ENCODE assay signal across 14 cellular contexts in genomic region chr17:80396680-80397387, GRCh38. TPM values are rescaled to one million over a fixed set of nuclear protein-coding genes. Genes with fewer than 3 reads are reported as not detected.
A peak's percentile ranks its signal among the peaks of the same experiment; 100 is the strongest.
DNase-seq lines count a peak whose midpoint lies in the region; ATAC-seq, FAIRE-seq and TF ChIP-seq lines count a peak whose summit lies in the region.
"Had no signal": no experiment of that assay in that cellular context is flagged by ENCODE, and none has a peak within 500 bp of the region (broad histone marks: within the 10 kb centered on the region; RNA-seq: fewer than 3 reads in every experiment).

No MANE protein-coding gene starts in this region.

- no peak overlapping the region for H4K5ac ChIP-seq in H1 (ENCODE audit: insufficient read length, low read depth, low read length)

- TF ChIP-seq RAD21 in H1 (IDR thresholded peaks at IDR 0.05 in 1 of 2, conservative IDR thresholded peaks at IDR 0.05 in 1 of 2; ENCODE audit: low read depth in 2 of 2, low read length in 2 of 2), result no peak

- no peak overlapping the region for H2BK5ac ChIP-seq in H1 (ENCODE audit: low read depth, low read length)

- TF ChIP-seq POLR2A in H1 (IDR thresholded peaks at IDR 0.05; ENCODE audit: control extremely low read depth in 1 of 2, low read depth in 2 of 2, low read length in 2 of 2) (no peak), suprapubic skin (IDR thresholded peaks at IDR 0.05) (no peak)

- POLR2A ChIA-PET in H1 (lab: Charles Lee; ENCODE audit: partially characterized antibody), result interaction anchor here (0.6 to 1.3 kb wide), 3 partner anchors 50 to 674 kb away, joined by 3 read pairs; no protein-coding TSS in a partner anchor

- H2AFZ ChIP-seq in H1 (ENCODE audit: low read length), result no peak overlapping the region

- no peaks in the 10 kb centered on the region for H3K79me2 ChIP-seq in H1 (ENCODE audit: control insufficient read depth in 1 of 2, insufficient read depth in 2 of 2, low read length in 2 of 2)

- H3K9ac ChIP-seq in H1 (replicated peaks in 1 of 4; ENCODE audit: extremely low read depth in 1 of 4, low read depth in 3 of 4, low read length in 3 of 4), result no peak overlapping the region; a peak in 1 of 7 replicates

- no peak overlapping the region for H3K4me3 Mint-ChIP-seq in activated CD8-positive, alpha-beta memory T cell treated with anti-CD3 and anti-CD28 coated beads, Interleukin-2, amount 10 ng/mL, durations not matched to agents 7 days and 5 days
- no peak overlapping the region for H3K4me3 Mint-ChIP-seq in T-helper 17 cell
- H3K4me3 Mint-ChIP-seq in stimulated activated naive B cell treated with anti-CD40 and anti-IgM and Interleukin-4, amounts not matched to agents 10 μg/mL and 1 μg/mL and 100 μg/mL, for 72 hours, result no peak overlapping the region

- no peaks in the 10 kb centered on the region for H3K23me2 ChIP-seq in H1 (ENCODE audit: low read depth, low read length)

- H3K4me3 ChIP-seq in H1 (ENCODE audit: extremely low read depth in 1 of 4, insufficient read depth in 2 of 4, low read depth in 3 of 4, low read length in 4 of 4), result no peak overlapping the region
- H3K4me3 ChIP-seq in suprapubic skin, result no peak overlapping the region
- H3K4me3 ChIP-seq: SK-N-MC had no signal

- no peak overlapping the region for H3K4me2 ChIP-seq in H1 (ENCODE audit: insufficient read depth in 1 of 2, low read depth in 2 of 2, low read length in 2 of 2)

- no peak overlapping the region for H3K56ac ChIP-seq in H1 (replicated peaks; ENCODE audit: insufficient read length, low read depth, low read length)

- H3K27me3 ChIP-seq in H1 (replicated peaks in 1 of 4; ENCODE audit: control insufficient read depth in 3 of 4, extremely low read depth in 1 of 4, insufficient read depth in 3 of 4, low read length in 3 of 4) (no peaks in the 10 kb centered on the region), suprapubic skin (no peaks in the 10 kb centered on the region)

- H2BK20ac ChIP-seq in H1 (ENCODE audit: low read length), result no peak overlapping the region

- H3K36me3 ChIP-seq in H1 (ENCODE audit: control insufficient read depth in 2 of 4, insufficient read depth in 4 of 4, low read length in 3 of 4), result peaks cover 0 to 13% (median 0%) of the 10 kb centered on the region in 4 experiments; a peak in 2 of 8 replicates
- peaks cover 30% of the 10 kb centered on the region for H3K36me3 ChIP-seq in suprapubic skin

- H3K27me3 Mint-ChIP-seq in activated CD8-positive, alpha-beta memory T cell treated with anti-CD3 and anti-CD28 coated beads, Interleukin-2, amount 10 ng/mL, durations not matched to agents 7 days and 5 days, result no peaks in the 10 kb centered on the region
- H3K27me3 Mint-ChIP-seq in T-helper 17 cell, result no peaks in the 10 kb centered on the region
- no peaks in the 10 kb centered on the region for H3K27me3 Mint-ChIP-seq in stimulated activated naive B cell treated with anti-CD40 and anti-IgM and Interleukin-4, amounts not matched to agents 10 μg/mL and 1 μg/mL and 100 μg/mL, for 72 hours

- H3K4me1 ChIP-seq in H1 (replicated peaks in 1 of 4; ENCODE audit: control insufficient read depth in 3 of 4, insufficient read depth in 4 of 4, low read length in 3 of 4) (peaks cover 0 to 12% (median 3%) of the 10 kb centered on the region in 4 experiments; a peak in 4 of 7 replicates), suprapubic skin (peaks cover 7% of the 10 kb centered on the region)

- no peaks in the 10 kb centered on the region for H3K79me1 ChIP-seq in H1 (ENCODE audit: low read depth, low read length)

- H3K18ac ChIP-seq in H1 (ENCODE audit: extremely low read depth, low read length), result 0 out of 2 replicates have a peak overlapping the region, but pooled peaks have one; percentile 6

- H4K91ac ChIP-seq in H1 (replicated peaks; ENCODE audit: insufficient read length, low read length), result no peak overlapping the region

- H2AK5ac ChIP-seq in H1 (ENCODE audit: low read depth, low read length), result no peak overlapping the region

- peak; percentile 43 for ATAC-seq in activated CD8-positive, alpha-beta memory T cell treated with anti-CD3 and anti-CD28 coated beads, Interleukin-2, amount 10 ng/mL, durations not matched to agents 7 days and 5 days
- ATAC-seq in T-helper 17 cell (no peak), HG02763 (IDR thresholded peaks at IDR 0.05; ENCODE audit: unreplicated experiment) (no peak), HG02571 (IDR thresholded peaks at IDR 0.05; ENCODE audit: unreplicated experiment) (no peak)
- ATAC-seq in stimulated activated naive B cell treated with anti-CD40 and anti-IgM and Interleukin-4, amounts not matched to agents 10 μg/mL and 1 μg/mL and 100 μg/mL, for 72 hours (replicated peaks), result peak in 1 of 2 donors; percentile 48

- no peak overlapping the region for H3K23ac ChIP-seq in H1 (ENCODE audit: insufficient read length)

- H4K8ac ChIP-seq in H1 (ENCODE audit: extremely low read depth, insufficient read depth, low read length), result peak overlapping the region; percentile 1; the same call in 1 of the 2 replicates

- H2BK120ac ChIP-seq in H1 (replicated peaks; ENCODE audit: low read depth, low read length), result no peak overlapping the region

- H2BK15ac ChIP-seq in H1 (ENCODE audit: low read length), result no peak overlapping the region

- H3K27ac Mint-ChIP-seq in activated CD8-positive, alpha-beta memory T cell treated with anti-CD3 and anti-CD28 coated beads, Interleukin-2, amount 10 ng/mL, durations not matched to agents 7 days and 5 days, result peak overlapping the region; percentile 41
- peak overlapping the region; percentile 77 for H3K27ac Mint-ChIP-seq in T-helper 17 cell
- H3K27ac Mint-ChIP-seq in stimulated activated naive B cell treated with anti-CD40 and anti-IgM and Interleukin-4, amounts not matched to agents 10 μg/mL and 1 μg/mL and 100 μg/mL, for 72 hours, result peak overlapping the region; percentile 27

- peaks cover 13% of the 10 kb centered on the region for H3K4me1 Mint-ChIP-seq in activated CD8-positive, alpha-beta memory T cell treated with anti-CD3 and anti-CD28 coated beads, Interleukin-2, amount 10 ng/mL, durations not matched to agents 7 days and 5 days
- H3K4me1 Mint-ChIP-seq in T-helper 17 cell, result peaks cover 17% of the 10 kb centered on the region
- peaks cover 11 to 33% of the 10 kb centered on the region in 2 donors for H3K4me1 Mint-ChIP-seq in stimulated activated naive B cell treated with anti-CD40 and anti-IgM and Interleukin-4, amounts not matched to agents 10 μg/mL and 1 μg/mL and 100 μg/mL, for 72 hours

- WGBS in H1 (ENCODE audit: extremely low coverage in 1 of 2, insufficient coverage in 1 of 2, insufficient read length in 1 of 2, insufficient replicate concordance in 2 of 2, low coverage in 1 of 2, low lambda C conversion rate in 2 of 2, missing lambda C conversion rate in 1 of 2), 2 experiments, result 85% methylated on average over 10 of the region's 11 CpGs; no CpG with 5 or more reads in 1 of the 2 experiments
- 79% methylated on average over 11 of the region's 11 CpGs for WGBS in suprapubic skin

- no peaks in the 10 kb centered on the region for H3K9me3 ChIP-seq in T-helper 17 cell (ENCODE audit: control insufficient read depth, low read length, poor library complexity, severe bottlenecking)
- no peaks in the 10 kb centered on the region for H3K9me3 ChIP-seq in H1 (ENCODE audit: insufficient read depth in 2 of 2, low read depth in 1 of 2, low read length in 1 of 2)
- no peaks in the 10 kb centered on the region for H3K9me3 ChIP-seq in suprapubic skin

- no peak for TF ChIP-seq EP300 in H1 (IDR thresholded peaks at IDR 0.05; ENCODE audit: borderline replicate concordance in 1 of 2, low read depth in 2 of 2, low read length in 2 of 2)
- TF ChIP-seq EP300 in suprapubic skin (IDR thresholded peaks at IDR 0.05), result no peak

- H3K27ac ChIP-seq in H1 (ENCODE audit: low read depth, low read length) (no peak overlapping the region), suprapubic skin (no peak overlapping the region)
- H3K27ac ChIP-seq: SK-N-MC had no signal

- no peak for TF ChIP-seq CTCF in H1 (IDR thresholded peaks at IDR 0.05; ENCODE audit: control extremely low read depth in 1 of 3, insufficient read depth in 1 of 3, low read depth in 1 of 3, low read length in 3 of 3)
- TF ChIP-seq CTCF in suprapubic skin (IDR thresholded peaks at IDR 0.05), result no peak

- H3K36me3 Mint-ChIP-seq in activated CD8-positive, alpha-beta memory T cell treated with anti-CD3 and anti-CD28 coated beads, Interleukin-2, amount 10 ng/mL, durations not matched to agents 7 days and 5 days, result peaks cover 34% of the 10 kb centered on the region
- H3K36me3 Mint-ChIP-seq in T-helper 17 cell (ENCODE audit: low read depth), result peaks cover 7% of the 10 kb centered on the region
- H3K36me3 Mint-ChIP-seq in stimulated activated naive B cell treated with anti-CD40 and anti-IgM and Interleukin-4, amounts not matched to agents 10 μg/mL and 1 μg/mL and 100 μg/mL, for 72 hours, result peaks cover 11 to 15% of the 10 kb centered on the region in 2 donors

- no peak for DNase-seq in activated CD8-positive, alpha-beta memory T cell treated with anti-CD3 and anti-CD28 coated beads, Interleukin-2, amount 10 ng/mL, durations not matched to agents 7 days and 5 days
- no peak for DNase-seq in activated CD8-positive, alpha-beta memory T cell treated with anti-CD3 and anti-CD28 coated beads, Interleukin-2, amount 50 U/mL, for 48 hours
- DNase-seq in T-helper 17 cell, result no peak
- DNase-seq in H1 (ENCODE audit: low read depth in 1 of 2, low spot score in 2 of 2), result no peak
- DNase-seq in stimulated activated naive B cell treated with anti-CD40 and anti-IgM and Interleukin-4, amounts not matched to agents 10 μg/mL and 1 μg/mL and 100 μg/mL, for 72 hours, result no peak
- DNase-seq in suprapubic skin (ENCODE audit: low spot score in 2 of 2), result no peak
- DNase-seq: hippocampal formation, left cardiac atrium, NCI-H510A had no signal

- no peak overlapping the region for H2BK12ac ChIP-seq in H1 (ENCODE audit: low read depth, low read length)

- CTCF ChIA-PET in activated CD8-positive, alpha-beta memory T cell treated with anti-CD3 and anti-CD28 coated beads, Interleukin-2, amount 10 ng/mL, durations not matched to agents 7 days and 5 days (lab: Charles Lee), result no interaction called here
- CTCF ChIA-PET in H1 (lab: Charles Lee; ENCODE audit: partially characterized antibody), result interaction anchor here (0.6 to 1.2 kb wide), 5 partner anchors 12 to 237 kb away, joined by 3 to 4 read pairs (median 3); no protein-coding TSS in a partner anchor

- H3K9me3 Mint-ChIP-seq in activated CD8-positive, alpha-beta memory T cell treated with anti-CD3 and anti-CD28 coated beads, Interleukin-2, amount 10 ng/mL, durations not matched to agents 7 days and 5 days (ENCODE audit: low read depth), result no peaks in the 10 kb centered on the region
- H3K9me3 Mint-ChIP-seq in stimulated activated naive B cell treated with anti-CD40 and anti-IgM and Interleukin-4, amounts not matched to agents 10 μg/mL and 1 μg/mL and 100 μg/mL, for 72 hours, result no peaks in the 10 kb centered on the region

- no peak for FAIRE-seq in H1 (lab: Jason Lieb, UNC)
- FAIRE-seq: astrocyte, GM19239 had no signal

- peaks cover 2 to 3% of the 10 kb centered on the region in 2 experiments for H4K20me1 ChIP-seq in H1 (replicated peaks in 1 of 2; ENCODE audit: control insufficient read depth in 1 of 2, insufficient read depth in 2 of 2, low read length in 2 of 2)

- H3K14ac ChIP-seq in H1 (ENCODE audit: insufficient read length), result no peak overlapping the region

- H3K4ac ChIP-seq in H1 (replicated peaks; ENCODE audit: insufficient read length, low read depth, low read length), result no peak overlapping the region

RNA-seq across cellular contexts. Expression of gene ENDOV, which starts 18.1 kb away (rescaled TPM):
- 10 to 100 TPM; 15.1 to 18.4 TPM for total RNA-seq in activated CD8-positive, alpha-beta memory T cell treated with anti-CD3 and anti-CD28 coated beads, Interleukin-2, amount 10 ng/mL, durations not matched to agents 7 days and 5 days
- total RNA-seq in T-helper 17 cell (10 to 100 TPM; 14.1 to 24.5 TPM), suprapubic skin (10 to 100 TPM; 17.1 to 47.8 (median 19.3) TPM)
- 10.5 and 10.6 TPM in 2 replicates for total RNA-seq in H1 (2021; fragmentation: NEBNext Ultra II Directional; extraction: Animal tissue kit (Norgen Biotek cat#: 25700))
- polyA plus RNA-seq in H1 (2011; rRNA removed), result 13.3 and 19.4 TPM in 2 replicates
- polyA plus RNA-seq in H1 (2011; cell fraction: cytosol; rRNA removed), result 17.2 TPM
- 39.0 TPM for polyA plus RNA-seq in H1 (2011; cell fraction: nucleus; rRNA removed)
- 12.9 to 17.5 TPM (median 15.4 TPM) in 4 replicates for polyA plus RNA-seq in H1 (2012, experiment 1 of 2)
- polyA plus RNA-seq in H1 (2012, experiment 2 of 2), result 12.5 TPM
- 10.3 TPM for polyA plus RNA-seq in H1 (2013, experiment 1 of 2)
- polyA plus RNA-seq in H1 (2013, experiment 2 of 2), result 8.8 TPM
- polyA minus RNA-seq in H1 (2011; rRNA and poly(A)+ RNA removed), result 9.3 and 10.1 TPM in 2 replicates
- 9.8 TPM for polyA minus RNA-seq in H1 (2011; cell fraction: cytosol; rRNA and poly(A)+ RNA removed)
- 13.9 TPM for polyA minus RNA-seq in H1 (2011; cell fraction: nucleus; rRNA and poly(A)+ RNA removed)

Comparison
In these comparisons a context has a peak if more than half of its experiments do, and no peak if none do; other contexts are left out.
1. H3K27ac Mint-ChIP-seq: peak in every context shown above with its lines; median percentile 77 in T-helper 17 cell; 41 in activated CD8-positive, alpha-beta memory T cell treated with anti-CD3 and anti-CD28 coated beads, Interleukin-2, amount 10 ng/mL, durations not matched to agents 7 days and 5 days; 27 in stimulated activated naive B cell treated with anti-CD40 and anti-IgM and Interleukin-4, amounts not matched to agents 10 μg/mL and 1 μg/mL and 100 μg/mL, for 72 hours.